In the genomic region with DNA sequence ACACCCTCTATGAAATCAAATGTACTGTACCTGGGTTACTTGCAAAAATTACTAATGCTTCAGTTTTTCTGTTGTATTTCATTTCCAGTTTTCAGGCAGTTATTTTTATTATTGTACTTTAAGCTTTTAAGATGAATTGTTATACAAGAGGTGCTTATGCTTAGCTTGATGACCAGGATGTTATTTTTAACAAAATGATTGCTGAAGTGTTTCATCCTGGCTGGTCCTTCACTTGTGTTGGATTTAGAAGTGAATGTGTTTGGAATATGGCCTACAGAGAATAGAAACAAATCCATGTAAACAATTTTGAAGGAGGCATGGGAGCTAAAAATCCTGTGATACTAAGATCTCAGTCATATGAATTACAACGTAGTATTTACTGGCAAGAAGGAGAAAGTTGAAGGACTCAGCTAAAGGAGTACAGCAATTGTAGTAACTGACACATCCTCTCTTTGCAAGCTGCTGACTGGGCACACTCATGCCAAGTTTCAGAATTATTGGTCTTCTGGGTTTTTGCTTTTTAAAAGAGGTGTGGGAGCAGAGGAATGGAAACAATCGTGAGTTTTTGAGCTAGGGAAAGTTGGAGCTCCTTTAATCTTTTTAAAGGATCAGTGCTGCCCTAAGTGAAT, we compare ENCODE assay signal across 20 cellular contexts. TPM values are rescaled to one million over a fixed set of nuclear protein-coding genes. Genes with fewer than 3 reads are reported as not detected.
DNase-seq lines count a peak whose midpoint lies in the region; ATAC-seq and TF ChIP-seq lines count a peak whose summit lies in the region.
"Had no signal": no experiment of that assay in that cellular context is flagged by ENCODE, and none has a peak within 500 bp of the region (broad histone marks: within the 10 kb centered on the region; RNA-seq: fewer than 3 reads in every experiment).

No MANE protein-coding gene starts in this region.

- no peak overlapping the region for H3K4me3 Mint-ChIP-seq in activated CD8-positive, alpha-beta T cell treated with anti-CD3 and anti-CD28 coated beads for 36 hours
- H3K4me3 Mint-ChIP-seq in activated CD8-positive, alpha-beta T cell treated with anti-CD3 and anti-CD28 coated beads, Interleukin-2, amount 10 ng/mL, durations not matched to agents 7 days and 5 days = no peak overlapping the region
- no peak overlapping the region for H3K4me3 Mint-ChIP-seq in CD4-positive, alpha-beta memory T cell
- H3K4me3 Mint-ChIP-seq in effector memory CD8-positive, alpha-beta T cell = no peak overlapping the region

- no peaks in the 10 kb centered on the region for H3K36me3 Mint-ChIP-seq in activated CD8-positive, alpha-beta T cell treated with anti-CD3 and anti-CD28 coated beads for 36 hours (ENCODE audit: low read depth)
- peaks cover 16% of the 10 kb centered on the region for H3K36me3 Mint-ChIP-seq in activated CD8-positive, alpha-beta T cell treated with anti-CD3 and anti-CD28 coated beads, Interleukin-2, amount 10 ng/mL, durations not matched to agents 7 days and 5 days (ENCODE audit: low read depth)
- peaks cover 5 to 13% of the 10 kb centered on the region in 2 donors for H3K36me3 Mint-ChIP-seq in CD4-positive, alpha-beta memory T cell
- no peaks in the 10 kb centered on the region for H3K36me3 Mint-ChIP-seq in effector memory CD8-positive, alpha-beta T cell (ENCODE audit: insufficient read depth)

- H2AFZ ChIP-seq in MM.1S (ENCODE audit: low read length) = no peak overlapping the region

- H3K27me3 Mint-ChIP-seq in activated CD8-positive, alpha-beta T cell treated with anti-CD3 and anti-CD28 coated beads for 36 hours = no peaks in the 10 kb centered on the region
- no peaks in the 10 kb centered on the region for H3K27me3 Mint-ChIP-seq in activated CD8-positive, alpha-beta T cell treated with anti-CD3 and anti-CD28 coated beads, Interleukin-2, amount 10 ng/mL, durations not matched to agents 7 days and 5 days (ENCODE audit: low read depth)
- H3K27me3 Mint-ChIP-seq in CD4-positive, alpha-beta memory T cell = no peaks in the 10 kb centered on the region
- H3K27me3 Mint-ChIP-seq in effector memory CD8-positive, alpha-beta T cell = no peaks in the 10 kb centered on the region

- no peak for ATAC-seq in activated CD8-positive, alpha-beta T cell treated with anti-CD3 and anti-CD28 coated beads for 36 hours
- no peak for ATAC-seq in activated CD8-positive, alpha-beta T cell treated with anti-CD3 and anti-CD28 coated beads, Interleukin-2, amount 10 ng/mL, durations not matched to agents 7 days and 5 days
- no peak for ATAC-seq in effector memory CD8-positive, alpha-beta T cell (replicated peaks)
- ATAC-seq in HG02642 (IDR thresholded peaks at IDR 0.05; ENCODE audit: poor library complexity, unreplicated experiment) = no peak

- WGBS in transverse colon (ENCODE audit: low coverage in 1 of 2), 2 donors = 18 to 49% methylated on average over 2 of the region's 2 CpGs

- no peak overlapping the region for H3K27ac ChIP-seq in CD4-positive, alpha-beta memory T cell (ENCODE audit: low read depth, low read length)
- no peak overlapping the region; the same call in 1 of the 2 replicates for H3K27ac ChIP-seq in MM.1S (ENCODE audit: low read length)
- no peak overlapping the region for H3K27ac ChIP-seq in transverse colon
- H3K27ac ChIP-seq: BLaER1 treated with 17β-estradiol and CSF1 and Interleukin-3, amounts not matched to agents 10 nM and 100 nM; HL-60; neutrophil; Peyer's patch had no signal

- 0 out of 2 replicates have a peak, but pooled peaks cover 6% of the 10 kb centered on the region for H3F3A ChIP-seq in MM.1S (ENCODE audit: insufficient read depth, low read length)

- H3K9me3 ChIP-seq in CD4-positive, alpha-beta memory T cell (ENCODE audit: control insufficient read depth in 1 of 2, low read length in 2 of 2) = no peaks in the 10 kb centered on the region
- H3K9me3 ChIP-seq in MM.1S (replicated peaks; ENCODE audit: insufficient read depth, low read length) = no peaks in the 10 kb centered on the region
- H3K9me3 ChIP-seq in transverse colon = no peaks in the 10 kb centered on the region
- H3K9me3 ChIP-seq: BLaER1 treated with 17β-estradiol and CSF1 and Interleukin-3, amounts not matched to agents 10 nM and 100 nM; MG63; neutrophil; Peyer's patch had no signal

- no peaks in the 10 kb centered on the region for H3K9me3 Mint-ChIP-seq in activated CD8-positive, alpha-beta T cell treated with anti-CD3 and anti-CD28 coated beads for 36 hours
- no peaks in the 10 kb centered on the region for H3K9me3 Mint-ChIP-seq in activated CD8-positive, alpha-beta T cell treated with anti-CD3 and anti-CD28 coated beads, Interleukin-2, amount 10 ng/mL, durations not matched to agents 7 days and 5 days (ENCODE audit: insufficient read depth)
- H3K9me3 Mint-ChIP-seq in CD4-positive, alpha-beta memory T cell = no peaks in the 10 kb centered on the region
- H3K9me3 Mint-ChIP-seq in effector memory CD8-positive, alpha-beta T cell = no peaks in the 10 kb centered on the region

- no peak overlapping the region for H3K4me2 ChIP-seq in MM.1S (ENCODE audit: low read depth, low read length)
- H3K4me2 ChIP-seq: smooth muscle cell had no signal

- H3K9ac ChIP-seq in MM.1S (ENCODE audit: low read length) = no peak overlapping the region

- TF ChIP-seq POLR2A in transverse colon (IDR thresholded peaks at IDR 0.05) = no peak

- no peaks in the 10 kb centered on the region for H3K4me1 ChIP-seq in CD4-positive, alpha-beta memory T cell (ENCODE audit: insufficient read depth, low read length)
- H3K4me1 ChIP-seq in MM.1S (ENCODE audit: low read length) (peaks cover 12% of the 10 kb centered on the region), transverse colon (no peaks in the 10 kb centered on the region)
- H3K4me1 ChIP-seq: Peyer's patch had no signal

- no peaks in the 10 kb centered on the region for H3K27me3 ChIP-seq in CD4-positive, alpha-beta memory T cell (ENCODE audit: insufficient read depth, low read length)
- no peaks in the 10 kb centered on the region for H3K27me3 ChIP-seq in MM.1S (replicated peaks; ENCODE audit: insufficient read depth, low read length)
- H3K27me3 ChIP-seq in transverse colon = no peaks in the 10 kb centered on the region
- H3K27me3 ChIP-seq: MG63, neutrophil, Peyer's patch had no signal

- DNase-seq in activated CD8-positive, alpha-beta T cell treated with anti-CD3 and anti-CD28 coated beads for 36 hours = no peak
- no peak for DNase-seq in activated CD8-positive, alpha-beta T cell treated with anti-CD3 and anti-CD28 coated beads, Interleukin-2, amount 10 ng/mL, durations not matched to agents 7 days and 5 days
- DNase-seq in CD4-positive, alpha-beta memory T cell = no peak
- peak; percentile 21 for DNase-seq in MM.1S
- DNase-seq in effector memory CD8-positive, alpha-beta T cell = no peak
- no peak for DNase-seq in transverse colon
- no peak for DNase-seq in DMS53 (lab: John Stamatoyannopoulos, UW)
- DNase-seq: activated effector memory CD4-positive, alpha-beta T cell treated with anti-CD3 and anti-CD28 coated beads, Interleukin-2, amount 50 U/mL, for 16 hours; aorta; cerebellar nuclear complex; MG63; NCI-H187; Peyer's patch; stimulated activated CD4-positive, alpha-beta T cell treated with anti-CD3 and anti-CD28 coated beads, Interleukin-4, amount 100 ng/mL, for 24 hours had no signal

- TF ChIP-seq CTCF in activated CD8-positive, alpha-beta T cell treated with anti-CD3 and anti-CD28 coated beads for 36 hours (IDR thresholded peaks at IDR 0.05) = no peak
- TF ChIP-seq CTCF in MM.1S (IDR thresholded peaks at IDR 0.05; ENCODE audit: low read length) = no peak
- TF ChIP-seq CTCF in transverse colon (IDR thresholded peaks at IDR 0.05) = no peak

- peaks cover 10% of the 10 kb centered on the region for H3K4me1 Mint-ChIP-seq in activated CD8-positive, alpha-beta T cell treated with anti-CD3 and anti-CD28 coated beads for 36 hours (ENCODE audit: low read depth)
- H3K4me1 Mint-ChIP-seq in activated CD8-positive, alpha-beta T cell treated with anti-CD3 and anti-CD28 coated beads, Interleukin-2, amount 10 ng/mL, durations not matched to agents 7 days and 5 days (ENCODE audit: low read depth) = peaks cover 5% of the 10 kb centered on the region
- peaks cover 0 to 9% (median 4%) of the 10 kb centered on the region in 4 donors for H3K4me1 Mint-ChIP-seq in CD4-positive, alpha-beta memory T cell
- H3K4me1 Mint-ChIP-seq in effector memory CD8-positive, alpha-beta T cell (ENCODE audit: low read depth in 2 of 2) = peaks cover 0 to 2% of the 10 kb centered on the region in 2 donors

- H3K9me2 ChIP-seq in MM.1S (replicated peaks; ENCODE audit: insufficient read depth, low read length) = no peaks in the 10 kb centered on the region

- H3K36me3 ChIP-seq in CD4-positive, alpha-beta memory T cell (ENCODE audit: insufficient read depth, low read length) = no peaks in the 10 kb centered on the region
- H3K36me3 ChIP-seq in MM.1S (replicated peaks; ENCODE audit: insufficient read depth, low read length) (no peaks in the 10 kb centered on the region), transverse colon (no peaks in the 10 kb centered on the region)
- H3K36me3 ChIP-seq: Peyer's patch had no signal

- in situ Hi-C loops in transverse colon (cut with MboI; ENCODE audit: low pct_ligation_motif_present in 1 of 4, low pct_unique_long_range_greater_than_20kb in 1 of 4, low sequenced_read_pairs in 3 of 4) = no loop called here

- H3K4me3 ChIP-seq in CD4-positive, alpha-beta memory T cell (ENCODE audit: low read length in 2 of 2) = no peak overlapping the region
- H3K4me3 ChIP-seq in MM.1S (ENCODE audit: low read length) = no peak overlapping the region
- no peak overlapping the region for H3K4me3 ChIP-seq in transverse colon
- H3K4me3 ChIP-seq: BLaER1 treated with 17β-estradiol and CSF1 and Interleukin-3, amounts not matched to agents 10 nM and 100 nM; lung; MG63; Peyer's patch; smooth muscle cell had no signal

- POLR2A ChIA-PET in activated CD8-positive, alpha-beta T cell treated with anti-CD3 and anti-CD28 coated beads for 36 hours (lab: Charles Lee) = interaction anchor here (0.8 to 1.0 kb wide), 3 partner anchors 9 to 12 kb away, joined by 3 to 7 read pairs (median 4); a partner anchor contains a TSS
- POLR2A ChIA-PET in activated CD8-positive, alpha-beta T cell treated with anti-CD3 and anti-CD28 coated beads, Interleukin-2, amount 10 ng/mL, durations not matched to agents 7 days and 5 days (lab: Charles Lee) = interaction anchor here (0.6 to 2.0 kb wide), 4 partner anchors 9 to 109 kb away, joined by 3 to 7 read pairs (median 4); a partner anchor contains a TSS
- POLR2A ChIA-PET in CD4-positive, alpha-beta memory T cell (lab: Charles Lee; ENCODE audit: partially characterized antibody) = interaction anchor here (1.0 to 1.5 kb wide), 2 partner anchors 22 to 208 kb away, joined by 3 read pairs; a partner anchor contains a TSS

- no peaks in the 10 kb centered on the region for H3K79me2 ChIP-seq in MM.1S (ENCODE audit: low read length)

- no peaks in the 10 kb centered on the region for H4K20me1 ChIP-seq in MM.1S (ENCODE audit: insufficient read depth, low read length)

- H3K27ac Mint-ChIP-seq in activated CD8-positive, alpha-beta T cell treated with anti-CD3 and anti-CD28 coated beads for 36 hours = peak overlapping the region; percentile 56
- H3K27ac Mint-ChIP-seq in activated CD8-positive, alpha-beta T cell treated with anti-CD3 and anti-CD28 coated beads, Interleukin-2, amount 10 ng/mL, durations not matched to agents 7 days and 5 days = no peak overlapping the region
- H3K27ac Mint-ChIP-seq in CD4-positive, alpha-beta memory T cell = peak overlapping the region in 4 of 7 donors; percentile 16 to 79 (median 56)
- peak overlapping the region; percentile 39 to 68 for H3K27ac Mint-ChIP-seq in effector memory CD8-positive, alpha-beta T cell

- CTCF ChIA-PET in activated CD8-positive, alpha-beta T cell treated with anti-CD3 and anti-CD28 coated beads for 36 hours (lab: Charles Lee) = interaction anchor here (0.7 to 1.6 kb wide), 5 partner anchors 9 to 146 kb away, joined by 3 to 6 read pairs (median 4); no protein-coding TSS in a partner anchor
- CTCF ChIA-PET in activated CD8-positive, alpha-beta T cell treated with anti-CD3 and anti-CD28 coated beads, Interleukin-2, amount 10 ng/mL, durations not matched to agents 7 days and 5 days (lab: Charles Lee) = interaction anchor here (1.2 kb wide), 1 partner anchor 67 kb away, joined by 3 read pairs; no protein-coding TSS in a partner anchor
- CTCF ChIA-PET in CD4-positive, alpha-beta memory T cell (lab: Charles Lee; ENCODE audit: partially characterized antibody) = interaction anchor here (1.1 kb wide), 2 partner anchors 20 to 67 kb away, joined by 3 to 4 read pairs; no protein-coding TSS in a partner anchor

- TF ChIP-seq EP300 in transverse colon (IDR thresholded peaks at IDR 0.05; ENCODE audit: low read depth) = no peak

- intact Hi-C loops in activated CD8-positive, alpha-beta T cell treated with anti-CD3 and anti-CD28 coated beads for 36 hours (cut with micrococcal nuclease) = no loop called here
- intact Hi-C loops in CD4-positive, alpha-beta memory T cell (cut with micrococcal nuclease) = no loop called here
- intact Hi-C loops in transverse colon (cut with DNase I; ENCODE audit: low total_unique reads) = no loop called here

RNA-seq across cellular contexts. Expression of a gene that starts 9.2 kb away (rescaled TPM):
- total RNA-seq in activated CD8-positive, alpha-beta T cell treated with anti-CD3 and anti-CD28 coated beads for 36 hours = 10 to 100 TPM; 50.9 to 52.4 TPM
- 10 to 100 TPM; 91.8 to 93.9 TPM for total RNA-seq in activated CD8-positive, alpha-beta T cell treated with anti-CD3 and anti-CD28 coated beads, Interleukin-2, amount 10 ng/mL, durations not matched to agents 7 days and 5 days
- 10 to 100 TPM; 46.7 to 52.5 TPM for total RNA-seq in CD4-positive, alpha-beta memory T cell
- 10 to 100 TPM; 43.9 to 51.0 TPM for polyA plus RNA-seq in CD4-positive, alpha-beta memory T cell
- total RNA-seq in transverse colon = 10 to 100 TPM; 26.1 to 87.9 (median 72.5) TPM

RNA-seq across cellular contexts. Expression of a gene that starts 18.3 kb away (rescaled TPM):
- total RNA-seq in activated CD8-positive, alpha-beta T cell treated with anti-CD3 and anti-CD28 coated beads for 36 hours = 10 to 100 TPM; 18.2 to 19.2 TPM
- total RNA-seq in activated CD8-positive, alpha-beta T cell treated with anti-CD3 and anti-CD28 coated beads, Interleukin-2, amount 10 ng/mL, durations not matched to agents 7 days and 5 days = 10 to 100 TPM; 20.2 to 20.5 TPM
- 10 to 100 TPM; 22.1 to 22.9 TPM for total RNA-seq in CD4-positive, alpha-beta memory T cell
- polyA plus RNA-seq in CD4-positive, alpha-beta memory T cell = 10 to 100 TPM in 1 of 2 donors, 1 to 10 TPM in 1; 6.3 to 16.5 TPM
- total RNA-seq in transverse colon = 10 to 100 TPM; 26.9 to 59.5 (median 32.4) TPM

RNA-seq across cellular contexts. Expression of a gene that starts 22.7 kb away (rescaled TPM):
- 10 to 100 TPM; 22.3 to 23.5 TPM for total RNA-seq in activated CD8-positive, alpha-beta T cell treated with anti-CD3 and anti-CD28 coated beads for 36 hours
- 10 to 100 TPM; 16.3 to 18.4 TPM for total RNA-seq in activated CD8-positive, alpha-beta T cell treated with anti-CD3 and anti-CD28 coated beads, Interleukin-2, amount 10 ng/mL, durations not matched to agents 7 days and 5 days
- 10 to 100 TPM; 13.0 to 14.2 TPM for total RNA-seq in CD4-positive, alpha-beta memory T cell
- polyA plus RNA-seq in CD4-positive, alpha-beta memory T cell = 1 to 10 TPM; 5.6 to 7.3 TPM
- total RNA-seq in transverse colon = 1 to 10 TPM; 1.5 to 6.8 (median 3.3) TPM
